Comparison of ENCODE assay signal across 16 cellular contexts in genomic region chr16:50864386-50864785, GRCh38.
"Had no signal": no experiment of that assay in that cellular context is flagged by ENCODE, and none has a peak within 500 bp of the region (broad histone marks: within the 10 kb centered on the region; RNA-seq: fewer than 3 reads in every experiment).

No MANE protein-coding gene starts in this region.

- DNase-seq: KBM-7, MV-4-11, NCI-H1048, NCI-H1105, NCI-H1417, NCI-H1436 treated with DMSO at 0.1 percent for 48 hours, NCI-H1694, NCI-H187 treated with DMSO at 0.1 percent for 48 hours, NCI-H2029 treated with DMSO at 0.1 percent for 48 hours, NCI-H2171 treated with DMSO at 0.1 percent for 48 hours, NCI-H524 treated with DMSO at 0.1 percent for 48 hours, NCI-H69, NCI-H774, RPMI8226, SHP77, SK-N-SH had no signal
